In the genomic region with DNA sequence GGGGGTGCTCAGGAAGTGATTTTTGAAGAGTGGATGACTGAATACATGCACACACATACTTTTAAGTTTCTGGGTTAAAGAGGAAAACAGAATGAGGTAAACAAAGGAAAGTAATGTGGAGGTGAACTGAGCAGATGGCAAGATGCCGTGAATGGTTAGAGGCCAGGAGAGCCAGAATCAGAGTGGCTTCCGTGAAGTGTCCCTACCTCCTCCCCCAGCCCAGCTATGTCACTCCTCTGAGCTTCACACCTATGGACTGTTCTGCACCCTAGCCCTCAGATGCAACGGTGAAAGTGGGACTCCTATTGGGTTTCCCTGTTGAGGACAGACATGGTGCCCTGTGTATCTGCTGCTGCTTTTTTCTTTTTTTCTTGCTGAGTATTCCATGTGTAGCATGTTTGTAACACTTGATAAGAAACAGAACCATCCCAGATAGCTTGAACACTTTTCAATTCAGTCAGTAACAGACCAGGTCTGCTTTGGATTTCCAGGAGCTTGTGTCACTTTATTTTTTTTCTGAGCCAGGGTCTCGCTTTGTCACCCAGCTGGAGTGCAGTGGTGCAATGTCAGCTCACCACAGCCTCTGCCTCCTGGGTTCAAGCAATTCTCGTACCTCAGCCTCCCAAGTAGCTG, we compare ENCODE assay signal across 12 cellular contexts. TPM values are rescaled to one million over a fixed set of nuclear protein-coding genes. Genes with fewer than 3 reads are reported as not detected.
DNase-seq lines count a peak whose midpoint lies in the region; ATAC-seq and TF ChIP-seq lines count a peak whose summit lies in the region.
"Had no signal": no experiment of that assay in that cellular context is flagged by ENCODE, and none has a peak within 500 bp of the region (broad histone marks: within the 10 kb centered on the region; RNA-seq: fewer than 3 reads in every experiment).

No MANE protein-coding gene starts in this region.

- intact Hi-C loops in A673 (cut with micrococcal nuclease; ENCODE audit: unreplicated experiment) (no loop called here), PC-3 (cut with micrococcal nuclease) (no loop called here)

- H3K36me3 ChIP-seq in A673 (ENCODE audit: insufficient read depth, low read length, poor library complexity, severe bottlenecking), result peaks cover 47% of the 10 kb centered on the region
- peaks cover 3% of the 10 kb centered on the region for H3K36me3 ChIP-seq in hepatocyte (replicated peaks; ENCODE audit: insufficient read depth, low read depth)
- H3K36me3 ChIP-seq in PC-3 (ENCODE audit: low read depth, low read length), result peaks cover 14% of the 10 kb centered on the region

- H3K9me3 ChIP-seq in A673 (ENCODE audit: low read depth, low read length, poor library complexity, severe bottlenecking) (no peaks in the 10 kb centered on the region), hepatocyte (ENCODE audit: low read depth) (no peaks in the 10 kb centered on the region), PC-3 (ENCODE audit: low read length) (no peaks in the 10 kb centered on the region)
- H3K9me3 ChIP-seq: testis had no signal

- no peaks in the 10 kb centered on the region for H3F3A ChIP-seq in PC-3 (ENCODE audit: low read length, unreplicated experiment)

- 66% methylated on average over 5 of the region's 5 CpGs for WGBS in hepatocyte (ENCODE audit: low lambda C conversion rate, missing lambda C conversion rate)

- H3K4me3 ChIP-seq in A673 (ENCODE audit: low read depth, low read length, poor library complexity, severe bottlenecking) (no peak overlapping the region), hepatocyte (no peak overlapping the region), PC-3 (ENCODE audit: low read length) (no peak overlapping the region)
- H3K4me3 ChIP-seq: testis had no signal

- H3K27ac ChIP-seq in A673 (ENCODE audit: low read depth, low read length, poor library complexity, severe bottlenecking) (peak overlapping the region; percentile 30), hepatocyte (peak overlapping the region; percentile 76), PC-3 (ENCODE audit: low read length) (no peak overlapping the region)
- H3K27ac ChIP-seq: testis had no signal

- H4K20me1 ChIP-seq in hepatocyte (ENCODE audit: insufficient read depth, poor library complexity, severe bottlenecking) (no peaks in the 10 kb centered on the region), PC-3 (ENCODE audit: low read length) (no peaks in the 10 kb centered on the region)

- H3K4me1 ChIP-seq in A673 (ENCODE audit: insufficient read depth, low read length, poor library complexity, severe bottlenecking) (no peaks in the 10 kb centered on the region), hepatocyte (ENCODE audit: insufficient read depth) (peaks cover 36% of the 10 kb centered on the region), PC-3 (ENCODE audit: insufficient read depth, low read length) (peaks cover 18% of the 10 kb centered on the region)

- H2AFZ ChIP-seq in hepatocyte, result no peak overlapping the region
- H2AFZ ChIP-seq in PC-3 (ENCODE audit: low read length), result no peak overlapping the region

- no peak overlapping the region for H3K9ac ChIP-seq in PC-3 (ENCODE audit: low read length)

- CTCF ChIA-PET in A673 (lab: Charles Lee), result no interaction called here
- CTCF ChIA-PET in PC-3 (lab: Charles Lee), result no interaction called here

- H3K79me2 ChIP-seq in hepatocyte (peaks cover 17% of the 10 kb centered on the region), PC-3 (ENCODE audit: low read length) (no peaks in the 10 kb centered on the region)

- H3K9me2 ChIP-seq in hepatocyte (replicated peaks; ENCODE audit: insufficient read depth) (no peaks in the 10 kb centered on the region), PC-3 (replicated peaks; ENCODE audit: low read length) (no peaks in the 10 kb centered on the region)

- POLR2A ChIA-PET in A673 (lab: Charles Lee; ENCODE audit: low non-redundant PET) (interaction anchor here (0.6 kb wide), 1 partner anchor 61 kb away, joined by 10 read pairs; no protein-coding TSS in a partner anchor), PC-3 (lab: Charles Lee; ENCODE audit: unreplicated experiment) (no interaction called here)

- DNase-seq in A673 (ENCODE audit: low spot score), result no peak
- DNase-seq in HT-29 (ENCODE audit: low spot score), result peak; percentile 46
- DNase-seq in hepatocyte (ENCODE audit: low spot score), result no peak
- DNase-seq in PC-3, result no peak
- no peak for DNase-seq in putamen (ENCODE audit: low spot score)
- no peak for DNase-seq in NCI-H2171 treated with DMSO at 0.1 percent for 48 hours (lab: John Stamatoyannopoulos, UW)
- DNase-seq: DMS 273 treated with DMSO at 0.1 percent for 48 hours; IMR-90; NK-92 treated with Interleukin-12 subunit alpha and Interleukin-12 subunit beta, amount 100 ng/mL, for 24 hours; testis had no signal

- peak; percentile 5 for ATAC-seq in GM19397 (IDR thresholded peaks at IDR 0.05; ENCODE audit: unreplicated experiment)
- no peak for ATAC-seq in PC-3
- no peak for ATAC-seq in GM21825 (IDR thresholded peaks at IDR 0.05; ENCODE audit: unreplicated experiment)

- H3K27me3 ChIP-seq in A673 (replicated peaks; ENCODE audit: insufficient read depth, low read depth, low read length, poor library complexity) (no peaks in the 10 kb centered on the region), hepatocyte (no peaks in the 10 kb centered on the region), PC-3 (ENCODE audit: low read length) (no peaks in the 10 kb centered on the region)
- H3K27me3 ChIP-seq: testis had no signal

- H3K4me2 ChIP-seq in hepatocyte (no peak overlapping the region), PC-3 (ENCODE audit: low read length) (no peak overlapping the region)

- BruUV-seq in A673 (replicated peaks; lab: Mats Ljungman, UMichigan) (no TSS peak), PC-3 (replicated peaks; lab: Mats Ljungman, UMichigan) (no TSS peak)

- TF ChIP-seq CTCF in A673 (conservative IDR thresholded peaks at IDR 0.05; ENCODE audit: low read depth, low read length), result no peak
- no peak for TF ChIP-seq CTCF in hepatocyte (IDR thresholded peaks at IDR 0.05; ENCODE audit: poor library complexity)
- TF ChIP-seq CTCF in PC-3 (conservative IDR thresholded peaks at IDR 0.05; ENCODE audit: low read depth, low read length), result no peak

RNA-seq across cellular contexts. Expression of gene BBC3, which starts 43.9 kb away (rescaled TPM):
- total RNA-seq in A673 (2021), result 2.7 and 3.7 TPM in 2 replicates
- total RNA-seq in HT-29 (2014; rRNA removed; shearing (Covaris generic)), result 51.0 and 56.4 TPM in 2 replicates
- total RNA-seq in hepatocyte, result 8.0 and 9.9 TPM in 2 replicates
- 14.7 and 22.0 TPM in 2 replicates for polyA plus RNA-seq in hepatocyte
- 2.4 and 2.9 TPM in 2 replicates for total RNA-seq in PC-3 (2014; rRNA removed)

RNA-seq across cellular contexts. Expression of gene SAE1, which starts 56.5 kb away (rescaled TPM):
- total RNA-seq in A673 (2021), result 302 and 314 TPM in 2 replicates
- total RNA-seq in HT-29 (2014; rRNA removed; shearing (Covaris generic)), result 220 and 231 TPM in 2 replicates
- total RNA-seq in hepatocyte, result 90.3 and 112 TPM in 2 replicates
- polyA plus RNA-seq in hepatocyte, result 97.2 and 98.8 TPM in 2 replicates
- 99.7 and 134 TPM in 2 replicates for total RNA-seq in PC-3 (2014; rRNA removed)
